15 cellular contexts compared by ENCODE assay signal in genomic region chr9:86732514-86732913, GRCh38.
DNase-seq lines count a peak whose midpoint lies in the region; ATAC-seq, FAIRE-seq and TF ChIP-seq lines count a peak whose summit lies in the region.
"Had no signal": no experiment of that assay in that cellular context is flagged by ENCODE, and none has a peak within 500 bp of the region (broad histone marks: within the 10 kb centered on the region; RNA-seq: fewer than 3 reads in every experiment).

No MANE protein-coding gene starts in this region.

- peak overlapping the region in 1 of 5 donors; percentile 8 for H3K9ac ChIP-seq in subcutaneous abdominal adipose tissue (ENCODE audit: low read length in 5 of 5)

- peaks cover 5% of the 10 kb centered on the region for H3K36me3 Mint-ChIP-seq in glutamatergic neuron (ENCODE audit: unreplicated experiment)
- H3K36me3 Mint-ChIP-seq in stimulated activated memory B cell treated with anti-CD40 and anti-IgM and Interleukin-4, amounts not matched to agents 10 μg/mL and 1 μg/mL and 100 μg/mL, for 72 hours: no peaks in the 10 kb centered on the region
- H3K36me3 Mint-ChIP-seq: naive thymus-derived CD8-positive, alpha-beta T cell had no signal

- peak overlapping the region in 1 of 5 donors; percentile 5 for H3K4me3 ChIP-seq in subcutaneous abdominal adipose tissue (ENCODE audit: low read depth in 1 of 5, low read length in 5 of 5)
- H3K4me3 ChIP-seq: Peyer's patch had no signal

- peak overlapping the region; percentile 9 for H3K4me3 Mint-ChIP-seq in glutamatergic neuron (ENCODE audit: unreplicated experiment)
- H3K4me3 Mint-ChIP-seq in stimulated activated memory B cell treated with anti-CD40 and anti-IgM and Interleukin-4, amounts not matched to agents 10 μg/mL and 1 μg/mL and 100 μg/mL, for 72 hours: no peak overlapping the region
- H3K4me3 Mint-ChIP-seq: naive thymus-derived CD8-positive, alpha-beta T cell; type B pancreatic cell had no signal

- H3K27ac ChIP-seq in subcutaneous abdominal adipose tissue (ENCODE audit: low read depth, low read length): peak overlapping the region; percentile 68

- ATAC-seq in stimulated activated memory B cell treated with anti-CD40 and anti-IgM and Interleukin-4, amounts not matched to agents 10 μg/mL and 1 μg/mL and 100 μg/mL, for 72 hours: no peak
- no peak for ATAC-seq in HG02938 (IDR thresholded peaks at IDR 0.05; ENCODE audit: unreplicated experiment)
- ATAC-seq: naive thymus-derived CD8-positive, alpha-beta T cell had no signal

- peak; percentile 100 for FAIRE-seq in H54 (lab: Jason Lieb, UNC)

- H3K9me3 Mint-ChIP-seq in glutamatergic neuron (ENCODE audit: unreplicated experiment): peaks cover 2% of the 10 kb centered on the region
- no peaks in the 10 kb centered on the region for H3K9me3 Mint-ChIP-seq in stimulated activated memory B cell treated with anti-CD40 and anti-IgM and Interleukin-4, amounts not matched to agents 10 μg/mL and 1 μg/mL and 100 μg/mL, for 72 hours
- H3K9me3 Mint-ChIP-seq: naive thymus-derived CD8-positive, alpha-beta T cell had no signal

- no peak for TF ChIP-seq CTCF in glutamatergic neuron (IDR thresholded peaks at IDR 0.05; ENCODE audit: partially characterized antibody, unreplicated experiment)
- no peak for TF ChIP-seq CTCF in GM10266 (IDR thresholded peaks at IDR 0.05; ENCODE audit: control insufficient read depth, insufficient read depth, low read depth, missing control alignments)

- H3K9me3 ChIP-seq in subcutaneous abdominal adipose tissue (ENCODE audit: control insufficient read depth in 5 of 5, low read length in 5 of 5): no peaks in the 10 kb centered on the region
- H3K9me3 ChIP-seq: Peyer's patch had no signal

- H3K27ac Mint-ChIP-seq in glutamatergic neuron (ENCODE audit: unreplicated experiment): peak overlapping the region; percentile 14
- no peak overlapping the region for H3K27ac Mint-ChIP-seq in stimulated activated memory B cell treated with anti-CD40 and anti-IgM and Interleukin-4, amounts not matched to agents 10 μg/mL and 1 μg/mL and 100 μg/mL, for 72 hours
- H3K27ac Mint-ChIP-seq: naive thymus-derived CD8-positive, alpha-beta T cell; type B pancreatic cell had no signal

- TF ChIP-seq POLR2A in H54 (IDR thresholded peaks at IDR 0.05; ENCODE audit: low read depth, low read length): no peak

- peaks cover 4 to 28% (median 10%) of the 10 kb centered on the region in 5 donors for H3K4me1 ChIP-seq in subcutaneous abdominal adipose tissue (ENCODE audit: control insufficient read depth in 5 of 5, insufficient read depth in 5 of 5, low read length in 5 of 5)
- H3K4me1 ChIP-seq: Peyer's patch had no signal

- H3K4me1 Mint-ChIP-seq in glutamatergic neuron (ENCODE audit: low read depth, unreplicated experiment): peaks cover 15% of the 10 kb centered on the region
- H3K4me1 Mint-ChIP-seq in stimulated activated memory B cell treated with anti-CD40 and anti-IgM and Interleukin-4, amounts not matched to agents 10 μg/mL and 1 μg/mL and 100 μg/mL, for 72 hours: no peaks in the 10 kb centered on the region
- H3K4me1 Mint-ChIP-seq: naive thymus-derived CD8-positive, alpha-beta T cell had no signal

- DNase-seq in H54 (ENCODE audit: insufficient read length, low spot score) (peak; percentile 67), amniotic epithelial cell (ENCODE audit: low read depth) (peak; percentile 85), glutamatergic neuron (no peak), GM10266 (ENCODE audit: extremely low spot score) (no peak)
- no peak for DNase-seq in activated CD4-positive, CD25-positive, alpha-beta regulatory T cell treated with anti-CD3 and anti-CD28 coated beads, Interleukin-2, amount 50 U/mL, for 72 hours
- DNase-seq: amygdala; DMS53; naive thymus-derived CD8-positive, alpha-beta T cell; NCI-H1436 treated with DMSO at 0.1 percent for 48 hours; Peyer's patch; stimulated activated CD4-positive, alpha-beta T cell treated with anti-CD3 and anti-CD28 coated beads, Interleukin-4, amount 100 ng/mL, for 24 hours had no signal

- no peaks in the 10 kb centered on the region for H3K36me3 ChIP-seq in subcutaneous abdominal adipose tissue (ENCODE audit: control insufficient read depth in 5 of 5, insufficient read depth in 5 of 5, low read length in 5 of 5)
- H3K36me3 ChIP-seq: Peyer's patch had no signal

- no peaks in the 10 kb centered on the region for H3K27me3 ChIP-seq in subcutaneous abdominal adipose tissue (ENCODE audit: control insufficient read depth in 5 of 5, insufficient read depth in 4 of 5, low read length in 5 of 5)
- H3K27me3 ChIP-seq: Peyer's patch had no signal

- H3K27me3 Mint-ChIP-seq in glutamatergic neuron (ENCODE audit: unreplicated experiment): peaks cover 1% of the 10 kb centered on the region
- H3K27me3 Mint-ChIP-seq in stimulated activated memory B cell treated with anti-CD40 and anti-IgM and Interleukin-4, amounts not matched to agents 10 μg/mL and 1 μg/mL and 100 μg/mL, for 72 hours: no peaks in the 10 kb centered on the region
- H3K27me3 Mint-ChIP-seq: type B pancreatic cell had no signal

Comparison
In these comparisons a context has a peak if more than half of its experiments do, and no peak if none do; other contexts are left out.
1. DNase-seq: peak in H54 (single experiment) and amniotic epithelial cell (single experiment); none in glutamatergic neuron (single experiment), activated CD4-positive, CD25-positive, alpha-beta regulatory T cell treated with anti-CD3 and anti-CD28 coated beads, Interleukin-2, amount 50 U/mL, for 72 hours (single experiment) and GM10266 (single experiment).